Comparison of ENCODE assay signal across 9 cellular contexts in genomic region chr6:138545621-138545980, GRCh38. TPM values are rescaled to one million over a fixed set of nuclear protein-coding genes. Genes with fewer than 3 reads are reported as not detected.
DNase-seq lines count a peak whose midpoint lies in the region; ATAC-seq and TF ChIP-seq lines count a peak whose summit lies in the region.
"Had no signal": no experiment of that assay in that cellular context is flagged by ENCODE, and none has a peak within 500 bp of the region (broad histone marks: within the 10 kb centered on the region; RNA-seq: fewer than 3 reads in every experiment).

No MANE protein-coding gene starts in this region.

- TF ChIP-seq CTCF in cardiac fibroblast (IDR thresholded peaks at IDR 0.05; ENCODE audit: low read depth, low read length): no peak
- no peak for TF ChIP-seq CTCF in gastrocnemius medialis (IDR thresholded peaks at IDR 0.05 in 4 of 5, conservative IDR thresholded peaks at IDR 0.05 in 1 of 5)
- TF ChIP-seq CTCF in OCI-LY7 (conservative IDR thresholded peaks at IDR 0.05; ENCODE audit: low read length): no peak

- no peak overlapping the region for H2AFZ ChIP-seq in OCI-LY7 (ENCODE audit: low read length)

- POLR2A ChIA-PET in OCI-LY7 (lab: Charles Lee): interaction anchor here (0.6 kb wide), 1 partner anchor 196 kb away, joined by 3 read pairs; no protein-coding TSS in a partner anchor

- H3K27ac ChIP-seq in gastrocnemius medialis: peak overlapping the region; percentile 12 to 29 (median 18)
- no peak overlapping the region for H3K27ac ChIP-seq in OCI-LY7 (ENCODE audit: low read depth, low read length, poor library complexity, severe bottlenecking)

- CTCF ChIA-PET in OCI-LY7 (lab: Charles Lee; ENCODE audit: unreplicated experiment): no interaction called here

- no peaks in the 10 kb centered on the region for H3K27me3 ChIP-seq in H7 (ENCODE audit: control insufficient read depth, insufficient read depth, low read length)
- H3K27me3 ChIP-seq in gastrocnemius medialis: no peaks in the 10 kb centered on the region

- no peaks in the 10 kb centered on the region for H3K79me2 ChIP-seq in OCI-LY7 (ENCODE audit: insufficient read depth, low read depth, low read length)

- DNase-seq in H7 (peak; percentile 73), cardiac fibroblast (ENCODE audit: low read depth in 2 of 2) (peak; percentile 41 to 84), iPS-NIHi7 (ENCODE audit: extremely low spot score) (peak; percentile 87), gastrocnemius medialis (peak in 1 of 2 donors; percentile 21), erythroblast (lab: John Stamatoyannopoulos, UW) (no peak), activated gamma-delta T cell (lab: John Stamatoyannopoulos, UW) (no peak), OCI-LY7 (ENCODE audit: low spot score) (no peak)
- DNase-seq: NCI-H1930 had no signal

- H3K4me2 ChIP-seq in OCI-LY7 (ENCODE audit: low read length): no peak overlapping the region

- no peaks in the 10 kb centered on the region for H3K36me3 ChIP-seq in H7 (replicated peaks; ENCODE audit: control insufficient read depth, insufficient read depth, low read length)
- no peaks in the 10 kb centered on the region for H3K36me3 ChIP-seq in gastrocnemius medialis
- no peaks in the 10 kb centered on the region for H3K36me3 ChIP-seq in OCI-LY7 (ENCODE audit: insufficient read depth, low read length)

- H3K4me3 ChIP-seq in H7 (ENCODE audit: insufficient read depth, low read depth, low read length): no peak overlapping the region
- peak overlapping the region; percentile 44 to 54 for H3K4me3 ChIP-seq in cardiac fibroblast (replicated peaks in 1 of 2; ENCODE audit: low read depth in 2 of 2, low read length in 2 of 2)
- peak overlapping the region; percentile 14 to 22 (median 18) for H3K4me3 ChIP-seq in gastrocnemius medialis
- no peak overlapping the region for H3K4me3 ChIP-seq in OCI-LY7 (ENCODE audit: low read depth, low read length, poor library complexity, severe bottlenecking)

- no TSS peak for BruUV-seq in OCI-LY7 (replicated peaks; lab: Mats Ljungman, UMichigan)

- intact Hi-C loops in gastrocnemius medialis (cut with DNase I; ENCODE audit: low total_unique reads) (no loop called here), OCI-LY7 (cut with micrococcal nuclease; ENCODE audit: unreplicated experiment) (no loop called here)

- H4K20me1 ChIP-seq in OCI-LY7 (ENCODE audit: insufficient read depth, low read length): no peaks in the 10 kb centered on the region

- no peaks in the 10 kb centered on the region for H3K9me2 ChIP-seq in OCI-LY7 (ENCODE audit: insufficient read depth, low read length)

- ATAC-seq in gastrocnemius medialis (peak in 1 of 2 donors; percentile 32), GM18511 (IDR thresholded peaks at IDR 0.05; ENCODE audit: unreplicated experiment) (no peak)

- TF ChIP-seq POLR2A in gastrocnemius medialis (IDR thresholded peaks at IDR 0.05) (no peak), erythroblast (IDR thresholded peaks at IDR 0.05; ENCODE audit: low read length) (no peak)

- H3K4me1 ChIP-seq in gastrocnemius medialis (peaks cover 0 to 10% of the 10 kb centered on the region in 2 donors), OCI-LY7 (ENCODE audit: insufficient read depth, low read length, poor library complexity, severe bottlenecking) (no peaks in the 10 kb centered on the region)

- in situ Hi-C loops in gastrocnemius medialis (cut with MboI; ENCODE audit: low sequenced_read_pairs in 4 of 4): no loop called here

- H3K9me3 ChIP-seq in gastrocnemius medialis (no peaks in the 10 kb centered on the region), OCI-LY7 (ENCODE audit: low read length) (no peaks in the 10 kb centered on the region)

RNA-seq across cellular contexts. Expression of gene NHSL1, which starts 46.3 kb away (rescaled TPM):
- 13.3 and 14.8 TPM in 2 replicates for total RNA-seq in H7 (2014; rRNA removed; shearing (Covaris generic))
- total RNA-seq in gastrocnemius medialis (1 to 10 TPM in 3 of 4 donors, under 1 TPM in 1; 0.31 to 2.0 (median 1.1) TPM), OCI-LY7 (2022) (10.6 and 12.7 TPM in 2 replicates)
- total RNA-seq in OCI-LY7 (2014; rRNA removed; shearing (Covaris generic)): 2.7 TPM in 2 replicates

Comparison
In these comparisons a context has a peak if more than half of its experiments do, and no peak if none do; other contexts are left out.
1. DNase-seq: peak in H7 (single experiment), cardiac fibroblast (2 of 2) and iPS-NIHi7 (single experiment); none in erythroblast (0 of 2), activated gamma-delta T cell (single experiment) and OCI-LY7 (single experiment).
2. H3K4me3 ChIP-seq: peak in cardiac fibroblast (2 of 2) and gastrocnemius medialis (4 of 4); none in H7 (single experiment) and OCI-LY7 (single experiment).